24 cellular contexts compared by ENCODE assay signal in the genomic region with DNA sequence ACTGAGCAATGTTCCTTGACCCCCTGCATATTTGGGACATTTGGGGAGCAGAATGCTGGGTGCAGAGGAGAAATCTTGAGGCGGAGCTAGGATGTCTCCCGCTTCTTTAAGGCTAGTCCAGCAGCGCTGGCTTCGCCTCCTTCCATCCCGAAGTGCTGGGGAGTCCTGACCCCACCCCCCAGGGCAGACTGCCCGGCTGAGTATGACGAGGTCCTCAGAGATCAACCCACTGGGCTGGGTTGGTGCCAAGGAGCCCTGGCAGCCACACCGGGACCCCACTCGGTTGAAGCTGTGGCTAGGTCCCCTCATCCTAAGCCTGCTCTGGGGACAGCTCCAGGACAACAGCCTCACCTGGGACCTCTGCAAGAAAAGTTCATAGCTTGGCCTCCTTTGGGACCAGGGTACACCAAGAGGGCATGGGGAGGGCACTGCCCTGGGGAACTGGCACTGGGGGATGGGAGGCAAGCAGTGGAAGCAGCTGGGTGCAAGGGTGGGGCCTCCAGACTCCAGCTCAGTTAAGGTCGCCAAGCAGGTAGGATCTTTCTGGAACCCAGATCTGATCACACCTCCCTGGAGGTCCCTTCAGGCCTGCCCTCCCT. TPM values are rescaled to one million over a fixed set of nuclear protein-coding genes. Genes with fewer than 3 reads are reported as not detected.
DNase-seq lines count a peak whose midpoint lies in the region; ATAC-seq, FAIRE-seq and TF ChIP-seq lines count a peak whose summit lies in the region.
"Had no signal": no experiment of that assay in that cellular context is flagged by ENCODE, and none has a peak within 500 bp of the region (broad histone marks: within the 10 kb centered on the region; RNA-seq: fewer than 3 reads in every experiment).

No MANE protein-coding gene starts in this region.

- no peaks in the 10 kb centered on the region for H3K79me2 ChIP-seq in HepG2 (ENCODE audit: insufficient read depth, low read length)

- BruUV-seq in HepG2 (replicated peaks; lab: Mats Ljungman, UMichigan) = no TSS peak

- H3K4me1 ChIP-seq in HepG2 (ENCODE audit: insufficient read depth, low read length) (peaks cover 63% of the 10 kb centered on the region), right lobe of liver (no peaks in the 10 kb centered on the region)

- H3K27me3 Mint-ChIP-seq in naive B cell = no peaks in the 10 kb centered on the region

- H3K27ac ChIP-seq in HepG2 (ENCODE audit: extremely low read length, insufficient read depth, low read length) = no peak overlapping the region
- no peak overlapping the region for H3K27ac ChIP-seq in right lobe of liver
- peak overlapping the region; percentile 65 for H3K27ac ChIP-seq in caudate nucleus (ENCODE audit: low read depth, low read length)

- FAIRE-seq in HepG2 (lab: Jason Lieb, UNC) (no peak), urothelium cell line (lab: Jason Lieb, UNC) (no peak)

- TF ChIP-seq POLR2A in HepG2 (IDR thresholded peaks at IDR 0.05; ENCODE audit: insufficient read depth in 1 of 2, low read depth in 2 of 2, low read length in 2 of 2) (no peak; a peak in 1 of 4 replicates), right lobe of liver (IDR thresholded peaks at IDR 0.05) (no peak)

- H3K9me3 ChIP-seq in HepG2 (ENCODE audit: low read length) = no peaks in the 10 kb centered on the region
- H3K9me3 ChIP-seq in right lobe of liver = no peaks in the 10 kb centered on the region

- H3K4me2 ChIP-seq in HepG2 (ENCODE audit: low read depth, low read length) = no peak overlapping the region

- H3K9me3 Mint-ChIP-seq in naive B cell = peaks cover 0 to 1% (median 0%) of the 10 kb centered on the region in 7 donors
- H3K9me3 Mint-ChIP-seq: nephron, WTC11 had no signal

- ATAC-seq in HepG2 = no peak
- ATAC-seq in right lobe of liver = no peak
- no peak for ATAC-seq in naive B cell (ENCODE audit: low read depth in 2 of 2)
- ATAC-seq in GM19397 (IDR thresholded peaks at IDR 0.05; ENCODE audit: unreplicated experiment) = no peak
- ATAC-seq: WTC11 had no signal

- WGBS in HepG2 (ENCODE audit: low lambda C conversion rate) = 81% methylated on average over 7 of the region's 10 CpGs
- no CpG with 5 or more reads among the region's 10 CpGs for WGBS in right lobe of liver (ENCODE audit: insufficient coverage, low coverage, low lambda C conversion rate, missing lambda C conversion rate)

- H3K27ac Mint-ChIP-seq in naive B cell = peak overlapping the region in 5 of 6 donors; percentile 16 to 99 (median 74)
- H3K27ac Mint-ChIP-seq: nephron, WTC11 had no signal

- peaks cover 20% of the 10 kb centered on the region; the same call in 1 of the 2 replicates for H4K20me1 ChIP-seq in HepG2 (ENCODE audit: insufficient read depth, low read length)

- no peak overlapping the region for H2AFZ ChIP-seq in HepG2 (ENCODE audit: low read length)

- H3K9ac ChIP-seq in HepG2 (ENCODE audit: insufficient read depth, low read depth, low read length) = no peak overlapping the region

- H3K4me3 ChIP-seq in HepG2 (replicated peaks in 1 of 3; ENCODE audit: insufficient read depth in 1 of 3, low read depth in 2 of 3, low read length in 3 of 3) = no peak overlapping the region
- no peak overlapping the region for H3K4me3 ChIP-seq in right lobe of liver

- no peaks in the 10 kb centered on the region for H3K27me3 ChIP-seq in HepG2 (ENCODE audit: control insufficient read depth in 1 of 2, insufficient read depth in 2 of 2, low read length in 2 of 2)
- no peaks in the 10 kb centered on the region for H3K27me3 ChIP-seq in right lobe of liver

- TF ChIP-seq CTCF in HepG2 (CRISPR knock-in tag; IDR thresholded peaks at IDR 0.05) (no peak), right lobe of liver (IDR thresholded peaks at IDR 0.05) (no peak)

- peak overlapping the region in 6 of 8 donors; percentile 65 to 92 (median 76) for H3K4me3 Mint-ChIP-seq in naive B cell
- H3K4me3 Mint-ChIP-seq: nephron, WTC11 had no signal

- DNase-seq in HepG2 (ENCODE audit: low spot score) (no peak), right lobe of liver (no peak), caudate nucleus (lab: John Stamatoyannopoulos, UW) (no peak), naive B cell (no peak), COR-L47 (lab: John Stamatoyannopoulos, UW) (no peak), urothelium cell line (ENCODE audit: low spot score) (no peak), NCI-H1694 treated with DMSO at 0.1 percent for 48 hours (lab: John Stamatoyannopoulos, UW) (no peak)
- DNase-seq: ACHN; cortex of kidney; erythroblast; mammary epithelial cell; NCI-H1436; NCI-H2227 treated with DMSO at 0.1 percent for 48 hours; NK-92 treated with Interleukin-12 subunit alpha and Interleukin-12 subunit beta, amount 100 ng/mL, for 24 hours; stimulated activated CD4-positive, alpha-beta T cell treated with anti-CD3 and anti-CD28 coated beads, Interleukin-12 subunit alpha, Interleukin-12 subunit beta, amount 100 ng/mL, for 4 hours; stimulated activated naive CD4-positive, alpha-beta T cell had no signal

- H3K4me1 Mint-ChIP-seq in naive B cell = peaks cover 51 to 88% (median 75%) of the 10 kb centered on the region in 3 donors

- POLR2A ChIA-PET in HepG2 (lab: Yijun Ruan, JAX) = interaction anchor here (0.9 to 12.2 kb wide), 2 partner anchors 10 to 28 kb away, joined by 3 to 252 read pairs; partner anchors contain the start of gene RHBDF2

- CTCF ChIA-PET in HepG2 (lab: Yijun Ruan, JAX; ENCODE audit: low intra/inter-chr PET ratio, low total read pairs) = no interaction called here

- intact Hi-C loops in HepG2 (cut with micrococcal nuclease; ENCODE audit: unreplicated experiment) (no loop called here), right lobe of liver (cut with DNase I) (no loop called here)

- no peaks in the 10 kb centered on the region for H3K36me3 Mint-ChIP-seq in naive B cell

- H3K36me3 ChIP-seq in HepG2 (replicated peaks in 1 of 2; ENCODE audit: control insufficient read depth in 1 of 2, insufficient read depth in 2 of 2, low read length in 2 of 2) (0 out of 5 replicates have a peak, but pooled peaks cover 1 to 3% of the 10 kb centered on the region in 2 experiments), right lobe of liver (no peaks in the 10 kb centered on the region)

- in situ Hi-C loops in HepG2 (cut with HindIII; ENCODE audit: extremely low pct_ligation_motif_present, low pct_unique_long_range_greater_than_20kb) = no loop called here

- no peak for TF ChIP-seq RAD21 in HepG2 (CRISPR knock-in tag; IDR thresholded peaks at IDR 0.05)

- TF ChIP-seq EP300 in HepG2 (IDR thresholded peaks at IDR 0.05; ENCODE audit: low read depth in 2 of 2, low read length in 2 of 2) (no peak), HepG2 (CRISPR knock-in tag; IDR thresholded peaks at IDR 0.05; ENCODE audit: borderline replicate concordance) (no peak)

RNA-seq across cellular contexts. Expression of gene RHBDF2, which starts 11.0 kb away (rescaled TPM):
- total RNA-seq in HepG2 (2016; rRNA removed; fragmentation: Illumina TruSeq; extraction: Trizol) (4.2 and 7.8 TPM in 2 replicates), right lobe of liver (10 to 100 TPM in 3 of 6 experiments, 1 to 10 TPM in 3; 7.1 to 18.6 (median 11.0) TPM)
- total RNA-seq in HepG2 (2016; cell fraction: cytosol; rRNA removed; fragmentation: Illumina TruSeq; extraction: Trizol; ENCODE audit: low read depth) = 3.3 and 3.4 TPM in 2 replicates
- 2.8 and 8.6 TPM in 2 replicates for total RNA-seq in HepG2 (2016; cell fraction: insoluble cytoplasmic fraction; rRNA removed; fragmentation: Illumina TruSeq; extraction: Trizol)
- 3.2 and 3.5 TPM in 2 replicates for total RNA-seq in HepG2 (2016; cell fraction: membrane; rRNA removed; fragmentation: Illumina TruSeq; extraction: Trizol)
- total RNA-seq in HepG2 (2016; cell fraction: nucleus; rRNA removed; fragmentation: Illumina TruSeq; extraction: Trizol) = 10.0 and 14.7 TPM in 2 replicates
- polyA plus RNA-seq in HepG2 (2011; rRNA removed) (24.2 and 27.6 TPM in 2 replicates), naive B cell (ENCODE audit: low read depth in 6 of 6) (100 to 1,000 TPM in 1 of 6 donors, 10 to 100 TPM in 5; 44.0 to 148 (median 51.7) TPM)
- 9.7 and 15.2 TPM in 2 replicates for polyA plus RNA-seq in HepG2 (2011; cell fraction: cytosol; rRNA removed)
- 96.1 and 124 TPM in 2 replicates for polyA plus RNA-seq in HepG2 (2011; cell fraction: nucleus; rRNA removed)
- polyA plus RNA-seq in HepG2 (2012) = 17.9 and 27.7 TPM in 2 replicates
- 1.2 and 1.5 TPM in 2 replicates for polyA plus RNA-seq in HepG2 (2016; cell fraction: cytosol; fragmentation: Illumina TruSeq; extraction: Trizol; ENCODE audit: low read depth)
- polyA plus RNA-seq in HepG2 (2016; cell fraction: insoluble cytoplasmic fraction; fragmentation: Illumina TruSeq; extraction: Trizol; ENCODE audit: low read depth) = 3.8 and 4.6 TPM in 2 replicates
- 2.0 and 3.1 TPM in 2 replicates for polyA plus RNA-seq in HepG2 (2016; cell fraction: membrane; fragmentation: Illumina TruSeq; extraction: Trizol; ENCODE audit: low read depth)
- 23.9 and 27.3 TPM in 2 replicates for polyA plus RNA-seq in HepG2 (2016; cell fraction: nucleus; fragmentation: Illumina TruSeq; extraction: Trizol; ENCODE audit: insufficient read depth, low read depth)
- 8.1 and 40.4 TPM in 2 replicates for polyA minus RNA-seq in HepG2 (2011; rRNA and poly(A)+ RNA removed; ENCODE audit: low replicate concordance)
- polyA minus RNA-seq in HepG2 (2011; cell fraction: cytosol; rRNA and poly(A)+ RNA removed) = 12.8 and 13.5 TPM in 2 replicates
- polyA minus RNA-seq in HepG2 (2011; cell fraction: nucleus; rRNA and poly(A)+ RNA removed) = 26.5 and 30.6 TPM in 2 replicates

RNA-seq across cellular contexts. Expression of gene AANAT, which starts 22.8 kb away (rescaled TPM):
- total RNA-seq in HepG2 (2016; rRNA removed; fragmentation: Illumina TruSeq; extraction: Trizol) = not detected in 2 replicates
- total RNA-seq in HepG2 (2016; cell fraction: cytosol; rRNA removed; fragmentation: Illumina TruSeq; extraction: Trizol; ENCODE audit: low read depth) = not detected in 2 replicates
- not detected in 2 replicates for total RNA-seq in HepG2 (2016; cell fraction: insoluble cytoplasmic fraction; rRNA removed; fragmentation: Illumina TruSeq; extraction: Trizol)
- not detected in 2 replicates for total RNA-seq in HepG2 (2016; cell fraction: membrane; rRNA removed; fragmentation: Illumina TruSeq; extraction: Trizol)
- total RNA-seq in HepG2 (2016; cell fraction: nucleus; rRNA removed; fragmentation: Illumina TruSeq; extraction: Trizol) = not detected in 2 replicates
- 0.03 and 0.07 TPM in 2 replicates for polyA plus RNA-seq in HepG2 (2011; rRNA removed)
- polyA plus RNA-seq in HepG2 (2011; cell fraction: cytosol; rRNA removed) = not detected in 2 replicates
- polyA plus RNA-seq in HepG2 (2011; cell fraction: nucleus; rRNA removed) = 0.23 and 0.42 TPM in 2 replicates
- 0.31 TPM in 1 of 2 replicates, not detected in the other for polyA plus RNA-seq in HepG2 (2012)
- polyA plus RNA-seq in HepG2 (2016; cell fraction: cytosol; fragmentation: Illumina TruSeq; extraction: Trizol; ENCODE audit: low read depth) = not detected in 2 replicates
- polyA plus RNA-seq in HepG2 (2016; cell fraction: insoluble cytoplasmic fraction; fragmentation: Illumina TruSeq; extraction: Trizol; ENCODE audit: low read depth) = not detected in 2 replicates
- not detected in 2 replicates for polyA plus RNA-seq in HepG2 (2016; cell fraction: membrane; fragmentation: Illumina TruSeq; extraction: Trizol; ENCODE audit: low read depth)
- not detected in 2 replicates for polyA plus RNA-seq in HepG2 (2016; cell fraction: nucleus; fragmentation: Illumina TruSeq; extraction: Trizol; ENCODE audit: insufficient read depth, low read depth)
- polyA minus RNA-seq in HepG2 (2011; rRNA and poly(A)+ RNA removed; ENCODE audit: low replicate concordance) = not detected in 2 replicates
- not detected in 2 replicates for polyA minus RNA-seq in HepG2 (2011; cell fraction: cytosol; rRNA and poly(A)+ RNA removed)
- not detected in 2 replicates for polyA minus RNA-seq in HepG2 (2011; cell fraction: nucleus; rRNA and poly(A)+ RNA removed)
- total RNA-seq in right lobe of liver = not detected
- 1 to 10 TPM in 1 of 6 donors, under 1 TPM in 2, not detected in 3; 0.24 to 1.2 (median 0.43) TPM for polyA plus RNA-seq in naive B cell (ENCODE audit: low read depth in 6 of 6)
- total RNA-seq: Daoy, glomerular endothelial cell, mammary epithelial cell, pulmonary artery endothelial cell, urinary bladder had no signal
- polyA plus RNA-seq: urinary bladder had no signal

RNA-seq across cellular contexts. Expression of gene UBE2O, which starts 37.3 kb away (rescaled TPM):
- total RNA-seq in HepG2 (2016; rRNA removed; fragmentation: Illumina TruSeq; extraction: Trizol) (21.5 and 22.3 TPM in 2 replicates), right lobe of liver (10 to 100 TPM in 5 of 6 experiments, 1 to 10 TPM in 1; 10.0 to 12.9 (median 12.0) TPM)
- total RNA-seq in HepG2 (2016; cell fraction: cytosol; rRNA removed; fragmentation: Illumina TruSeq; extraction: Trizol; ENCODE audit: low read depth) = 2.7 and 3.0 TPM in 2 replicates
- total RNA-seq in HepG2 (2016; cell fraction: insoluble cytoplasmic fraction; rRNA removed; fragmentation: Illumina TruSeq; extraction: Trizol) = 22.1 and 22.5 TPM in 2 replicates
- 7.2 and 8.1 TPM in 2 replicates for total RNA-seq in HepG2 (2016; cell fraction: membrane; rRNA removed; fragmentation: Illumina TruSeq; extraction: Trizol)
- 23.0 and 27.1 TPM in 2 replicates for total RNA-seq in HepG2 (2016; cell fraction: nucleus; rRNA removed; fragmentation: Illumina TruSeq; extraction: Trizol)
- polyA plus RNA-seq in HepG2 (2011; rRNA removed) (23.5 and 30.4 TPM in 2 replicates), naive B cell (ENCODE audit: low read depth in 6 of 6) (10 to 100 TPM; 11.0 to 26.0 (median 16.4) TPM)
- 11.6 and 11.8 TPM in 2 replicates for polyA plus RNA-seq in HepG2 (2011; cell fraction: cytosol; rRNA removed)
- 87.2 and 93.5 TPM in 2 replicates for polyA plus RNA-seq in HepG2 (2011; cell fraction: nucleus; rRNA removed)
- polyA plus RNA-seq in HepG2 (2012) = 28.0 and 29.8 TPM in 2 replicates
- 0.86 and 0.95 TPM in 2 replicates for polyA plus RNA-seq in HepG2 (2016; cell fraction: cytosol; fragmentation: Illumina TruSeq; extraction: Trizol; ENCODE audit: low read depth)
- polyA plus RNA-seq in HepG2 (2016; cell fraction: insoluble cytoplasmic fraction; fragmentation: Illumina TruSeq; extraction: Trizol; ENCODE audit: low read depth) = 15.3 and 21.2 TPM in 2 replicates
- polyA plus RNA-seq in HepG2 (2016; cell fraction: membrane; fragmentation: Illumina TruSeq; extraction: Trizol; ENCODE audit: low read depth) = 2.1 and 3.0 TPM in 2 replicates
- polyA plus RNA-seq in HepG2 (2016; cell fraction: nucleus; fragmentation: Illumina TruSeq; extraction: Trizol; ENCODE audit: insufficient read depth, low read depth) = 66.1 and 73.3 TPM in 2 replicates
- polyA minus RNA-seq in HepG2 (2011; rRNA and poly(A)+ RNA removed; ENCODE audit: low replicate concordance) = 39.5 and 89.3 TPM in 2 replicates
- polyA minus RNA-seq in HepG2 (2011; cell fraction: cytosol; rRNA and poly(A)+ RNA removed) = 31.1 and 31.4 TPM in 2 replicates
- 27.4 and 30.3 TPM in 2 replicates for polyA minus RNA-seq in HepG2 (2011; cell fraction: nucleus; rRNA and poly(A)+ RNA removed)

RNA-seq across cellular contexts. Expression of gene CYGB, which starts 47.3 kb away (rescaled TPM):
- total RNA-seq in HepG2 (2016; rRNA removed; fragmentation: Illumina TruSeq; extraction: Trizol) = 27.1 and 28.9 TPM in 2 replicates
- 5.2 and 8.2 TPM in 2 replicates for total RNA-seq in HepG2 (2016; cell fraction: cytosol; rRNA removed; fragmentation: Illumina TruSeq; extraction: Trizol; ENCODE audit: low read depth)
- total RNA-seq in HepG2 (2016; cell fraction: insoluble cytoplasmic fraction; rRNA removed; fragmentation: Illumina TruSeq; extraction: Trizol) = 25.6 and 28.4 TPM in 2 replicates
- 16.6 and 21.7 TPM in 2 replicates for total RNA-seq in HepG2 (2016; cell fraction: membrane; rRNA removed; fragmentation: Illumina TruSeq; extraction: Trizol)
- 14.7 and 17.2 TPM in 2 replicates for total RNA-seq in HepG2 (2016; cell fraction: nucleus; rRNA removed; fragmentation: Illumina TruSeq; extraction: Trizol)
- 18.9 and 23.3 TPM in 2 replicates for polyA plus RNA-seq in HepG2 (2011; rRNA removed)
- polyA plus RNA-seq in HepG2 (2011; cell fraction: cytosol; rRNA removed) = 19.3 and 25.5 TPM in 2 replicates
- polyA plus RNA-seq in HepG2 (2011; cell fraction: nucleus; rRNA removed) = 17.6 and 23.0 TPM in 2 replicates
- polyA plus RNA-seq in HepG2 (2012) = 20.2 and 20.5 TPM in 2 replicates
- polyA plus RNA-seq in HepG2 (2016; cell fraction: cytosol; fragmentation: Illumina TruSeq; extraction: Trizol; ENCODE audit: low read depth) = 6.2 and 7.9 TPM in 2 replicates
- 28.7 and 30.6 TPM in 2 replicates for polyA plus RNA-seq in HepG2 (2016; cell fraction: insoluble cytoplasmic fraction; fragmentation: Illumina TruSeq; extraction: Trizol; ENCODE audit: low read depth)
- polyA plus RNA-seq in HepG2 (2016; cell fraction: membrane; fragmentation: Illumina TruSeq; extraction: Trizol; ENCODE audit: low read depth) = 21.0 and 21.3 TPM in 2 replicates
- polyA plus RNA-seq in HepG2 (2016; cell fraction: nucleus; fragmentation: Illumina TruSeq; extraction: Trizol; ENCODE audit: insufficient read depth, low read depth) = 24.9 and 26.1 TPM in 2 replicates
- 0.26 and 16.8 TPM in 2 replicates for polyA minus RNA-seq in HepG2 (2011; rRNA and poly(A)+ RNA removed; ENCODE audit: low replicate concordance)
- 9.7 and 11.8 TPM in 2 replicates for polyA minus RNA-seq in HepG2 (2011; cell fraction: cytosol; rRNA and poly(A)+ RNA removed)
- 12.9 and 17.7 TPM in 2 replicates for polyA minus RNA-seq in HepG2 (2011; cell fraction: nucleus; rRNA and poly(A)+ RNA removed)
- 1 to 10 TPM; 1.8 to 4.1 (median 3.1) TPM for total RNA-seq in right lobe of liver
- 1 to 10 TPM in 2 of 6 donors, under 1 TPM in 4; 0.21 to 2.4 (median 0.79) TPM for polyA plus RNA-seq in naive B cell (ENCODE audit: low read depth in 6 of 6)

RNA-seq across cellular contexts. Expression of gene PRCD, which starts 49.6 kb away (rescaled TPM):
- total RNA-seq in HepG2 (2016; rRNA removed; fragmentation: Illumina TruSeq; extraction: Trizol) (0.52 TPM in 1 of 2 replicates, not detected in the other), right lobe of liver (1 to 10 TPM in 1 of 6 experiments, under 1 TPM in 2, not detected in 3; 0.12 to 1.3 (median 0.22) TPM)
- total RNA-seq in HepG2 (2016; cell fraction: cytosol; rRNA removed; fragmentation: Illumina TruSeq; extraction: Trizol; ENCODE audit: low read depth) = not detected in 2 replicates
- 0.36 and 0.48 TPM in 2 replicates for total RNA-seq in HepG2 (2016; cell fraction: insoluble cytoplasmic fraction; rRNA removed; fragmentation: Illumina TruSeq; extraction: Trizol)
- total RNA-seq in HepG2 (2016; cell fraction: membrane; rRNA removed; fragmentation: Illumina TruSeq; extraction: Trizol) = not detected in 2 replicates
- not detected in 2 replicates for total RNA-seq in HepG2 (2016; cell fraction: nucleus; rRNA removed; fragmentation: Illumina TruSeq; extraction: Trizol)
- polyA plus RNA-seq in HepG2 (2011; rRNA removed) (0.35 and 0.51 TPM in 2 replicates), naive B cell (ENCODE audit: low read depth in 6 of 6) (10 to 100 TPM; 21.6 to 54.4 (median 34.3) TPM)
- polyA plus RNA-seq in HepG2 (2011; cell fraction: cytosol; rRNA removed) = not detected in 2 replicates
- 0.06 TPM in 1 of 2 replicates, not detected in the other for polyA plus RNA-seq in HepG2 (2011; cell fraction: nucleus; rRNA removed)
- polyA plus RNA-seq in HepG2 (2012) = 0.61 and 0.71 TPM in 2 replicates
- polyA plus RNA-seq in HepG2 (2016; cell fraction: cytosol; fragmentation: Illumina TruSeq; extraction: Trizol; ENCODE audit: low read depth) = 0.25 TPM in 1 of 2 replicates, not detected in the other
- not detected in 2 replicates for polyA plus RNA-seq in HepG2 (2016; cell fraction: insoluble cytoplasmic fraction; fragmentation: Illumina TruSeq; extraction: Trizol; ENCODE audit: low read depth)
- not detected in 2 replicates for polyA plus RNA-seq in HepG2 (2016; cell fraction: membrane; fragmentation: Illumina TruSeq; extraction: Trizol; ENCODE audit: low read depth)
- not detected in 2 replicates for polyA plus RNA-seq in HepG2 (2016; cell fraction: nucleus; fragmentation: Illumina TruSeq; extraction: Trizol; ENCODE audit: insufficient read depth, low read depth)
- polyA minus RNA-seq in HepG2 (2011; rRNA and poly(A)+ RNA removed; ENCODE audit: low replicate concordance) = 0.70 TPM in 1 of 2 replicates, not detected in the other
- not detected in 2 replicates for polyA minus RNA-seq in HepG2 (2011; cell fraction: cytosol; rRNA and poly(A)+ RNA removed)
- polyA minus RNA-seq in HepG2 (2011; cell fraction: nucleus; rRNA and poly(A)+ RNA removed) = not detected in 2 replicates
- total RNA-seq: HT1080 had no signal
